Comparison of ENCODE assay signal across 20 cellular contexts in genomic region chr10:133316732-133317131, GRCh38. TPM values are rescaled to one million over a fixed set of nuclear protein-coding genes. Genes with fewer than 3 reads are reported as not detected.
DNase-seq lines count a peak whose midpoint lies in the region; ATAC-seq and TF ChIP-seq lines count a peak whose summit lies in the region.
"Had no signal": no experiment of that assay in that cellular context is flagged by ENCODE, and none has a peak within 500 bp of the region (broad histone marks: within the 10 kb centered on the region; RNA-seq: fewer than 3 reads in every experiment).

No MANE protein-coding gene starts in this region.

- POLR2A ChIA-PET in HEK293 (lab: Yijun Ruan, JAX), result no interaction called here

- H3K27ac Mint-ChIP-seq in T-helper 17 cell, result no peak overlapping the region
- H3K27ac Mint-ChIP-seq in glutamatergic neuron (ENCODE audit: unreplicated experiment), result peak overlapping the region; percentile 85
- H3K27ac Mint-ChIP-seq: CD14-positive monocyte; CD4-positive, CD25-positive, alpha-beta regulatory T cell had no signal

- intact Hi-C loops in lower lobe of right lung (cut with DNase I), result no loop called here

- H3K4me1 Mint-ChIP-seq in T-helper 17 cell (peaks cover 14% of the 10 kb centered on the region), glutamatergic neuron (ENCODE audit: low read depth, unreplicated experiment) (peaks cover 13% of the 10 kb centered on the region)

- H3K27me3 Mint-ChIP-seq in T-helper 17 cell, result no peaks in the 10 kb centered on the region
- peaks cover 7% of the 10 kb centered on the region for H3K27me3 Mint-ChIP-seq in glutamatergic neuron (ENCODE audit: unreplicated experiment)

- H3K9me3 ChIP-seq in HEK293 (ENCODE audit: control insufficient read depth, insufficient read depth, low read depth, low read length) (no peaks in the 10 kb centered on the region), T-helper 17 cell (ENCODE audit: control insufficient read depth, low read length, poor library complexity, severe bottlenecking) (no peaks in the 10 kb centered on the region), lower lobe of right lung (no peaks in the 10 kb centered on the region)

- TF ChIP-seq CTCF in HEK293 (tag by site-specific recombination; IDR thresholded peaks at IDR 0.05) (no peak), glutamatergic neuron (IDR thresholded peaks at IDR 0.05; ENCODE audit: partially characterized antibody, unreplicated experiment) (no peak), lower lobe of right lung (IDR thresholded peaks at IDR 0.05) (no peak), GM13976 (IDR thresholded peaks at IDR 0.05; ENCODE audit: borderline replicate concordance, control extremely low read depth, extremely low read depth, insufficient read depth, missing control alignments) (no peak)

- H3K4me3 Mint-ChIP-seq in T-helper 17 cell (peak overlapping the region; percentile 55), glutamatergic neuron (ENCODE audit: unreplicated experiment) (peak overlapping the region; percentile 67)
- H3K4me3 Mint-ChIP-seq: CD4-positive, alpha-beta memory T cell had no signal

- no peak for ATAC-seq in T-helper 17 cell
- no peak for ATAC-seq in lower lobe of right lung
- ATAC-seq in left lobe of liver, result no peak
- ATAC-seq in GM19351 (IDR thresholded peaks at IDR 0.05; ENCODE audit: unreplicated experiment), result no peak

- peaks cover 3% of the 10 kb centered on the region for H3K36me3 Mint-ChIP-seq in T-helper 17 cell (ENCODE audit: low read depth)
- H3K36me3 Mint-ChIP-seq in glutamatergic neuron (ENCODE audit: unreplicated experiment), result peaks cover 5% of the 10 kb centered on the region

- peaks cover 7% of the 10 kb centered on the region for H3K27me3 ChIP-seq in lower lobe of right lung (ENCODE audit: low read depth)
- H3K27me3 ChIP-seq: BE2C had no signal

- DNase-seq in T-helper 17 cell, result no peak
- no peak for DNase-seq in glutamatergic neuron
- peak; percentile 14 for DNase-seq in lower lobe of right lung
- no peak for DNase-seq in GM13976 (ENCODE audit: low spot score)
- no peak for DNase-seq in left lobe of liver (ENCODE audit: low spot score)
- DNase-seq: 8988T; ACHN; BE2C; C1 segment of cervical spinal cord; CD4-positive, alpha-beta memory T cell; CD4-positive, CD25-positive, alpha-beta regulatory T cell; CD8-positive, alpha-beta memory T cell; COR-L47; DMS79 treated with DMSO at 0.1 percent for 48 hours; GF-D8 had no signal

- H3K4me3 ChIP-seq in HEK293 (ENCODE audit: low read depth, low read length) (no peak overlapping the region), lower lobe of right lung (no peak overlapping the region)
- H3K4me3 ChIP-seq: BLaER1 had no signal

- in situ Hi-C loops in GM13976 (cut with MboI; ENCODE audit: low sequenced_read_pairs, unreplicated experiment), result no loop called here

- H3K36me3 ChIP-seq in HEK293 (ENCODE audit: control insufficient read depth in 2 of 2, insufficient read depth in 1 of 2, low read length in 2 of 2) (peaks cover 0 to 16% of the 10 kb centered on the region in 2 experiments; a peak in 1 of 3 replicates), lower lobe of right lung (peaks cover 18% of the 10 kb centered on the region)
- H3K36me3 ChIP-seq: BE2C had no signal

- peaks cover 22% of the 10 kb centered on the region for H3K9me3 Mint-ChIP-seq in glutamatergic neuron (ENCODE audit: unreplicated experiment)
- H3K9me3 Mint-ChIP-seq: CD4-positive, alpha-beta memory T cell; CD8-positive, alpha-beta memory T cell had no signal

- H3K27ac ChIP-seq in HEK293 (ENCODE audit: extremely low read depth, low read depth, low read length) (no peak overlapping the region), lower lobe of right lung (no peak overlapping the region)
- H3K27ac ChIP-seq: BLaER1 had no signal

- CTCF ChIA-PET in HEK293 (lab: Yijun Ruan, JAX), result interaction anchor here (3.3 kb wide), 1 partner anchor 12 kb away, joined by 20 read pairs; no protein-coding TSS in a partner anchor

- H3K4me1 ChIP-seq in HEK293 (ENCODE audit: control insufficient read depth, insufficient read depth, low read length), result no peaks in the 10 kb centered on the region
- H3K4me1 ChIP-seq in lower lobe of right lung, result peaks cover 7% of the 10 kb centered on the region

TF ChIP-seq in HEK293, 187 proteins besides CTCF, POLR2A, EP300 and RAD21:
- TF ChIP-seq GLIS2 (tag by site-specific recombination; IDR thresholded peaks at IDR 0.05) (no peak), ZSCAN30 (tag by site-specific recombination; IDR thresholded peaks at IDR 0.05) (no peak), KLF9 (tag by site-specific recombination; IDR thresholded peaks at IDR 0.05; ENCODE audit: low read depth) (peak; percentile 78), HOXC10 (CRISPR knock-in tag; IDR thresholded peaks at IDR 0.05) (no peak), ZNF626 (tag by site-specific recombination; IDR thresholded peaks at IDR 0.05) (no peak)

RNA-seq across cellular contexts. Expression of gene ZNF511, which starts 8.0 kb away (rescaled TPM):
- total RNA-seq in T-helper 17 cell (10 to 100 TPM; 28.1 to 33.2 TPM), glutamatergic neuron (ENCODE audit: unreplicated experiment) (24.6 TPM), lower lobe of right lung (44.8 TPM), left lobe of liver (30.2 TPM)

RNA-seq across cellular contexts. Expression of gene TUBGCP2, which starts 8.1 kb away (rescaled TPM):
- 10 to 100 TPM; 73.6 to 75.4 TPM for total RNA-seq in T-helper 17 cell
- total RNA-seq in glutamatergic neuron (ENCODE audit: unreplicated experiment), result 61.4 TPM
- 54.5 TPM for total RNA-seq in lower lobe of right lung
- 25.7 TPM for total RNA-seq in left lobe of liver

RNA-seq across cellular contexts. Expression of gene CALY, which starts 20.0 kb away (rescaled TPM):
- total RNA-seq in T-helper 17 cell (1 to 10 TPM in 1 of 2 donors, under 1 TPM in 1; 0.96 to 1.9 TPM), glutamatergic neuron (ENCODE audit: unreplicated experiment) (19.8 TPM), lower lobe of right lung (not detected), left lobe of liver (0.45 TPM)
- total RNA-seq: A673 had no signal

RNA-seq across cellular contexts. Expression of gene PRAP1, which starts 30.4 kb away (rescaled TPM):
- not detected for total RNA-seq in T-helper 17 cell
- total RNA-seq in glutamatergic neuron (ENCODE audit: unreplicated experiment), result not detected
- not detected for total RNA-seq in lower lobe of right lung
- total RNA-seq in left lobe of liver, result 275 TPM
- total RNA-seq: A673; CD4-positive, alpha-beta memory T cell; CD4-positive, CD25-positive, alpha-beta regulatory T cell; CD8-positive, alpha-beta memory T cell had no signal

RNA-seq across cellular contexts. Expression of gene ADAM8, which starts 40.1 kb away (rescaled TPM):
- 100 to 1,000 TPM; 157 to 188 TPM for total RNA-seq in T-helper 17 cell
- total RNA-seq in glutamatergic neuron (ENCODE audit: unreplicated experiment), result 5.4 TPM
- 18.7 TPM for total RNA-seq in lower lobe of right lung
- total RNA-seq in left lobe of liver, result 7.4 TPM
